In genomic region chr2:120959426-120959825, GRCh38 we compare ENCODE assay signal across 23 cellular contexts.
DNase-seq lines count a peak whose midpoint lies in the region; ATAC-seq and TF ChIP-seq lines count a peak whose summit lies in the region.
"Had no signal": no experiment of that assay in that cellular context is flagged by ENCODE, and none has a peak within 500 bp of the region (broad histone marks: within the 10 kb centered on the region; RNA-seq: fewer than 3 reads in every experiment).

No MANE protein-coding gene starts in this region.

- POLR2A ChIA-PET in MCF 10A (lab: Yijun Ruan, JAX), result no interaction called here

- intact Hi-C loops in breast epithelium (cut with DNase I; ENCODE audit: low total_unique reads), result no loop called here
- intact Hi-C loops in MCF 10A (cut with micrococcal nuclease), result no loop called here
- intact Hi-C loops in left lung (cut with DNase I), result no loop called here
- intact Hi-C loops in thyroid gland (cut with DNase I), result no loop called here

- no peak for TF ChIP-seq CTCF in breast epithelium (IDR thresholded peaks at IDR 0.05)
- TF ChIP-seq CTCF in MCF 10A (IDR thresholded peaks at IDR 0.05; ENCODE audit: unreplicated experiment), result no peak
- TF ChIP-seq CTCF in foreskin keratinocyte (conservative IDR thresholded peaks at IDR 0.05), result no peak
- TF ChIP-seq CTCF in left lung (IDR thresholded peaks at IDR 0.05), result no peak
- no peak for TF ChIP-seq CTCF in thyroid gland (IDR thresholded peaks at IDR 0.05)

- TF ChIP-seq POLR2A in breast epithelium (IDR thresholded peaks at IDR 0.05) (no peak), thyroid gland (IDR thresholded peaks at IDR 0.05) (no peak)

- H3K27ac ChIP-seq in breast epithelium, result peak overlapping the region in 1 of 2 donors; percentile 40
- no peak overlapping the region for H3K27ac ChIP-seq in foreskin keratinocyte
- no peak overlapping the region for H3K27ac ChIP-seq in left lung
- H3K27ac ChIP-seq in thyroid gland, result no peak overlapping the region
- H3K27ac ChIP-seq: pancreas, right lobe of liver, upper lobe of right lung had no signal

- no peaks in the 10 kb centered on the region for H3K9me3 Mint-ChIP-seq in MCF 10A (ENCODE audit: unreplicated experiment)
- H3K9me3 Mint-ChIP-seq: activated CD4-positive, alpha-beta T cell treated with anti-CD3 and anti-CD28 coated beads, Interleukin-2, amount 10 ng/mL, durations not matched to agents 24 days and 14 days; dendritic cell treated with granulocyte-macrophage colony-stimulating factor and Interleukin-4, amounts not matched to agents 40 ng/mL and 50 ng/mL, for 4 days; natural killer cell treated with Interleukin-12 subunit alpha and Interleukin-12 subunit beta and Interleukin-15 and Interleukin-18, amount 100 ng/mL, for 72 hours; stimulated activated naive CD8-positive, alpha-beta T cell treated with anti-CD3 and anti-CD28 coated beads, Interleukin-15, amount 100 ng/mL, for 72 hours had no signal

- peak; percentile 78 to 84 for DNase-seq in breast epithelium (ENCODE audit: low spot score in 2 of 2)
- DNase-seq in MCF 10A (ENCODE audit: unreplicated experiment), result no peak
- peak; percentile 56 to 78 for DNase-seq in foreskin keratinocyte
- DNase-seq in left lung, result peak in 1 of 2 donors; percentile 71
- DNase-seq in thyroid gland, result peak; percentile 85 to 87
- no peak for DNase-seq in NCI-H187 treated with DMSO at 0.1 percent for 48 hours (lab: John Stamatoyannopoulos, UW)
- no peak for DNase-seq in NCI-H1436 treated with DMSO at 0.1 percent for 48 hours (lab: John Stamatoyannopoulos, UW)
- DNase-seq: activated CD4-positive, alpha-beta T cell treated with anti-CD3 and anti-CD28 coated beads, Interleukin-2, amount 10 ng/mL, durations not matched to agents 24 days and 14 days; activated naive CD4-positive, alpha-beta T cell; activated T-cell treated with anti-CD3 and anti-CD28 coated beads, Interleukin-2, amount 50 U/mL, for 48 hours; DND-41; Kasumi-1; NCI-H187; right lobe of liver; stimulated activated naive CD8-positive, alpha-beta T cell treated with anti-CD3 and anti-CD28 coated beads, Interleukin-15, amount 100 ng/mL, for 72 hours; upper lobe of right lung had no signal

- H3K36me3 Mint-ChIP-seq in MCF 10A (ENCODE audit: insufficient read depth, unreplicated experiment), result no peaks in the 10 kb centered on the region
- H3K36me3 Mint-ChIP-seq: natural killer cell treated with Interleukin-12 subunit alpha and Interleukin-12 subunit beta and Interleukin-15 and Interleukin-18, amount 100 ng/mL, for 72 hours had no signal

- no TSS peak for BruUV-seq in MCF 10A (replicated peaks; lab: Mats Ljungman, UMichigan)

- no peak overlapping the region for H3K27ac Mint-ChIP-seq in MCF 10A (ENCODE audit: low read depth, unreplicated experiment)
- H3K27ac Mint-ChIP-seq: activated CD4-positive, alpha-beta T cell treated with anti-CD3 and anti-CD28 coated beads, Interleukin-2, amount 10 ng/mL, durations not matched to agents 24 days and 14 days; dendritic cell treated with granulocyte-macrophage colony-stimulating factor and Interleukin-4, amounts not matched to agents 40 ng/mL and 50 ng/mL, for 4 days; natural killer cell treated with Interleukin-12 subunit alpha and Interleukin-12 subunit beta and Interleukin-15 and Interleukin-18, amount 100 ng/mL, for 72 hours; stimulated activated naive CD8-positive, alpha-beta T cell treated with anti-CD3 and anti-CD28 coated beads, Interleukin-15, amount 100 ng/mL, for 72 hours had no signal

- CTCF ChIA-PET in MCF 10A (lab: Yijun Ruan, JAX), result interaction anchor here (0.8 kb wide), 1 partner anchor 223 kb away, joined by 5 read pairs; the partner anchor contains the start of gene GLI2

- H3K9me3 ChIP-seq in breast epithelium (no peaks in the 10 kb centered on the region), left lung (no peaks in the 10 kb centered on the region), thyroid gland (no peaks in the 10 kb centered on the region)
- H3K9me3 ChIP-seq: HAP-1, pancreas, right lobe of liver, upper lobe of right lung had no signal

- H3K36me3 ChIP-seq in breast epithelium (no peaks in the 10 kb centered on the region), left lung (no peaks in the 10 kb centered on the region), thyroid gland (no peaks in the 10 kb centered on the region)
- H3K36me3 ChIP-seq: HAP-1, pancreas, right lobe of liver, upper lobe of right lung had no signal

- ATAC-seq in foreskin keratinocyte, result peak; percentile 82
- ATAC-seq in left lung, result peak; percentile 47
- ATAC-seq in GM18868 (IDR thresholded peaks at IDR 0.05; ENCODE audit: unreplicated experiment), result no peak
- ATAC-seq: GM12878; left colon; natural killer cell treated with Interleukin-12 subunit alpha and Interleukin-12 subunit beta and Interleukin-15 and Interleukin-18, amount 100 ng/mL, for 72 hours; right lobe of liver; stimulated activated naive CD8-positive, alpha-beta T cell treated with anti-CD3 and anti-CD28 coated beads, Interleukin-15, amount 100 ng/mL, for 72 hours; upper lobe of right lung had no signal

- H3K4me3 ChIP-seq in breast epithelium (peak overlapping the region in 2 of 3 donors; percentile 5 to 40), left lung (no peak overlapping the region), thyroid gland (replicated peaks in 1 of 3) (no peak overlapping the region)
- H3K4me3 ChIP-seq: GM12878, HAP-1, pancreas, right lobe of liver, upper lobe of right lung had no signal

- no peaks in the 10 kb centered on the region for H3K4me1 Mint-ChIP-seq in MCF 10A (ENCODE audit: insufficient read depth, unreplicated experiment)
- H3K4me1 Mint-ChIP-seq: activated CD4-positive, alpha-beta T cell treated with anti-CD3 and anti-CD28 coated beads, Interleukin-2, amount 10 ng/mL, durations not matched to agents 24 days and 14 days; stimulated activated naive CD8-positive, alpha-beta T cell treated with anti-CD3 and anti-CD28 coated beads, Interleukin-15, amount 100 ng/mL, for 72 hours had no signal

- H3K4me1 ChIP-seq in breast epithelium (no peaks in the 10 kb centered on the region), foreskin keratinocyte (peaks cover 6% of the 10 kb centered on the region), left lung (no peaks in the 10 kb centered on the region), thyroid gland (peaks cover 3 to 5% of the 10 kb centered on the region in 2 donors)
- H3K4me1 ChIP-seq: HAP-1, pancreas, right lobe of liver, upper lobe of right lung had no signal

- H3K27me3 ChIP-seq in breast epithelium (no peaks in the 10 kb centered on the region), foreskin keratinocyte (peaks cover 9% of the 10 kb centered on the region), left lung (peaks cover 0 to 13% of the 10 kb centered on the region in 2 donors), thyroid gland (no peaks in the 10 kb centered on the region)
- H3K27me3 ChIP-seq: pancreas, right lobe of liver, upper lobe of right lung had no signal

- H3K4me3 Mint-ChIP-seq in MCF 10A (ENCODE audit: unreplicated experiment), result no peak overlapping the region
- H3K4me3 Mint-ChIP-seq: activated CD4-positive, alpha-beta T cell treated with anti-CD3 and anti-CD28 coated beads, Interleukin-2, amount 10 ng/mL, durations not matched to agents 24 days and 14 days; dendritic cell treated with granulocyte-macrophage colony-stimulating factor and Interleukin-4, amounts not matched to agents 40 ng/mL and 50 ng/mL, for 4 days; natural killer cell treated with Interleukin-12 subunit alpha and Interleukin-12 subunit beta and Interleukin-15 and Interleukin-18, amount 100 ng/mL, for 72 hours; stimulated activated naive CD8-positive, alpha-beta T cell treated with anti-CD3 and anti-CD28 coated beads, Interleukin-15, amount 100 ng/mL, for 72 hours had no signal

- WGBS in thyroid gland, 2 donors, result 23 to 45% methylated on average over 12 to 13 of the region's 13 CpGs

- H3K27me3 Mint-ChIP-seq in MCF 10A (ENCODE audit: insufficient read depth, unreplicated experiment), result peaks cover 8% of the 10 kb centered on the region
- H3K27me3 Mint-ChIP-seq: activated CD4-positive, alpha-beta T cell treated with anti-CD3 and anti-CD28 coated beads, Interleukin-2, amount 10 ng/mL, durations not matched to agents 24 days and 14 days; dendritic cell treated with granulocyte-macrophage colony-stimulating factor and Interleukin-4, amounts not matched to agents 40 ng/mL and 50 ng/mL, for 4 days; natural killer cell treated with Interleukin-12 subunit alpha and Interleukin-12 subunit beta and Interleukin-15 and Interleukin-18, amount 100 ng/mL, for 72 hours; stimulated activated naive CD8-positive, alpha-beta T cell treated with anti-CD3 and anti-CD28 coated beads, Interleukin-15, amount 100 ng/mL, for 72 hours had no signal

Comparison
In these comparisons a context has a peak if more than half of its experiments do, and no peak if none do; other contexts are left out.
1. DNase-seq: peak in breast epithelium (2 of 2), foreskin keratinocyte (2 of 2) and thyroid gland (2 of 2); none in MCF 10A (single experiment), NCI-H187 treated with DMSO at 0.1 percent for 48 hours (single experiment) and NCI-H1436 treated with DMSO at 0.1 percent for 48 hours (single experiment).
2. H3K4me3 ChIP-seq: peak in breast epithelium (2 of 3); none in left lung (0 of 2) and thyroid gland (0 of 3).